In the genomic region with DNA sequence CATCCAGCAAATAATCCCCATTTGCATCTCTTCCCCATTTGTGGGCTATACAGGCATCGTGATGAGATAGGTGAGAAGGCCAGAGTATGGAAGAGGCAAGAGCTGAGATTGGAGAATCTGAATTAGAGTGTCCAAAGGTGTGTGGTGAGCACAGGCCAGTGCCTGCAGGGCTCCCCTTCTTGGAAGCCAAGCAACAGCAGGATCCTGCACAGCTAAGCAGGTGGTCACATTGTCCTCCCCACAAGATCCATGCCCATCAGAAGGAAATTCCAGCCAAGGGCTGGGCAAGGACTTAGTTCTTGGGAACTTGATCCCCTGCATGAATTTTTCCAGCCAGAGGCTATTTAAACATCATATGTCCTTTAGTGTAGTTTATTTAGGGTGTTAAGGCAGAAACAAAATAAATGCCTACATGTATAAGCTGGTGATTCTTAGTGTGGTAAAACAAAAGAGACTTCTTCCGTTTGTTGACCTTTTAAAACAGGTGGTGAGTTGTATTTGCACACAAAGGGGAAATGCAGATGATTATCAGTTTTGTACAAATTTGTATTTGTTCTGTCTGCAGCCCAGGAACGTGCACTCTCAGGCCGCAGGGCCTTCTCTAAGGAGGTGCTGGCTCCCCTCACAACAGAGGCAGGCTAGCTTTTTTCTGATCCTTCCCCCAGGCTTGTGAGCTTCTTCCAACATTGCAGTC, we compare ENCODE assay signal across 14 cellular contexts.
DNase-seq lines count a peak whose midpoint lies in the region; ATAC-seq and TF ChIP-seq lines count a peak whose summit lies in the region.
"Had no signal": no experiment of that assay in that cellular context is flagged by ENCODE, and none has a peak within 500 bp of the region (broad histone marks: within the 10 kb centered on the region; RNA-seq: fewer than 3 reads in every experiment).

No MANE protein-coding gene starts in this region.

- intact Hi-C loops in body of pancreas (cut with DNase I): no loop called here
- intact Hi-C loops in gastrocnemius medialis (cut with DNase I; ENCODE audit: low total_unique reads): no loop called here
- intact Hi-C loops in colonic mucosa (cut with DNase I): no loop called here

- H3K9me3 ChIP-seq in KOPT-K1 (ENCODE audit: insufficient read depth, low read length, poor library complexity, severe bottlenecking) (no peaks in the 10 kb centered on the region), body of pancreas (no peaks in the 10 kb centered on the region), gastrocnemius medialis (no peaks in the 10 kb centered on the region), colonic mucosa (no peaks in the 10 kb centered on the region)
- H3K9me3 ChIP-seq: adrenal gland had no signal

- ATAC-seq in body of pancreas: peak; percentile 39
- peak in 1 of 2 donors; percentile 32 for ATAC-seq in gastrocnemius medialis

- DNase-seq in activated naive CD4-positive, alpha-beta T cell (lab: John Stamatoyannopoulos, UW): no peak
- peak in 3 of 4 donors; percentile 28 to 66 (median 53) for DNase-seq in body of pancreas
- DNase-seq in gastrocnemius medialis: no peak
- DNase-seq in mesothelial cell of epicardium (ENCODE audit: low spot score in 2 of 2, unreplicated experiment in 2 of 2): no peak
- DNase-seq in erythroblast (lab: John Stamatoyannopoulos, UW): no peak
- no peak for DNase-seq in colonic mucosa
- DNase-seq: activated CD8-positive, alpha-beta memory T cell treated with anti-CD3 and anti-CD28 coated beads, Interleukin-2, amount 50 U/mL, for 48 hours; adrenal gland; kidney glomerular epithelial cell; NCI-H2171; nephron progenitor cell; stimulated activated CD4-positive, alpha-beta T cell treated with anti-CD3 and anti-CD28 coated beads, Interleukin-4, amount 100 ng/mL, for 24 hours had no signal

- H3K27me3 ChIP-seq in body of pancreas: no peaks in the 10 kb centered on the region
- H3K27me3 ChIP-seq in gastrocnemius medialis: no peaks in the 10 kb centered on the region
- H3K27me3 ChIP-seq in colonic mucosa: no peaks in the 10 kb centered on the region
- H3K27me3 ChIP-seq: adrenal gland had no signal

- H3K4me3 ChIP-seq in body of pancreas (no peak overlapping the region), gastrocnemius medialis (no peak overlapping the region), colonic mucosa (no peak overlapping the region)
- H3K4me3 ChIP-seq: adrenal gland had no signal

- H3K36me3 Mint-ChIP-seq in activated naive CD4-positive, alpha-beta T cell treated with anti-CD3 and anti-CD28 coated beads, Interleukin-2, amount 50 U/mL, for 24 hours: peaks cover 1% of the 10 kb centered on the region
- H3K36me3 Mint-ChIP-seq in mesothelial cell of epicardium: no peaks in the 10 kb centered on the region

- peak overlapping the region; percentile 2 for H3K4me3 Mint-ChIP-seq in activated naive CD4-positive, alpha-beta T cell treated with anti-CD3 and anti-CD28 coated beads, Interleukin-2, amount 50 U/mL, for 24 hours
- no peak overlapping the region for H3K4me3 Mint-ChIP-seq in mesothelial cell of epicardium
- H3K4me3 Mint-ChIP-seq: nephron progenitor cell had no signal

- 14 to 23% methylated on average over 4 of the region's 4 CpGs for WGBS in body of pancreas, 2 donors

- H3K4me1 ChIP-seq in body of pancreas (peaks cover 65% of the 10 kb centered on the region), gastrocnemius medialis (peaks cover 43 to 58% of the 10 kb centered on the region in 2 donors), colonic mucosa (no peaks in the 10 kb centered on the region)

- peak overlapping the region; percentile 15 for H3K27ac Mint-ChIP-seq in activated naive CD4-positive, alpha-beta T cell treated with anti-CD3 and anti-CD28 coated beads, Interleukin-2, amount 50 U/mL, for 24 hours
- H3K27ac Mint-ChIP-seq in mesothelial cell of epicardium: no peak overlapping the region
- H3K27ac Mint-ChIP-seq: nephron progenitor cell had no signal

- in situ Hi-C loops in gastrocnemius medialis (cut with MboI; ENCODE audit: low sequenced_read_pairs in 4 of 4): no loop called here

- TF ChIP-seq CTCF in body of pancreas (IDR thresholded peaks at IDR 0.05): no peak
- no peak for TF ChIP-seq CTCF in gastrocnemius medialis (IDR thresholded peaks at IDR 0.05 in 4 of 5, conservative IDR thresholded peaks at IDR 0.05 in 1 of 5)
- no peak for TF ChIP-seq CTCF in mesothelial cell of epicardium (IDR thresholded peaks at IDR 0.05; ENCODE audit: unreplicated experiment)
- no peak for TF ChIP-seq CTCF in colonic mucosa (IDR thresholded peaks at IDR 0.05)

- H3K27ac ChIP-seq in KOPT-K1 (ENCODE audit: low read depth, low read length, poor library complexity, severe bottlenecking) (peak overlapping the region; percentile 28), body of pancreas (peak overlapping the region; percentile 38 to 59 (median 44)), gastrocnemius medialis (peak overlapping the region in 3 of 4 donors; percentile 9 to 53 (median 24)), colonic mucosa (no peak overlapping the region)
- H3K27ac ChIP-seq: adrenal gland had no signal

- H3K9ac ChIP-seq in colonic mucosa (ENCODE audit: low read depth in 2 of 2, low read length in 2 of 2): no peak overlapping the region

- no peaks in the 10 kb centered on the region for H3K9me3 Mint-ChIP-seq in activated naive CD4-positive, alpha-beta T cell treated with anti-CD3 and anti-CD28 coated beads, Interleukin-2, amount 50 U/mL, for 24 hours
- no peaks in the 10 kb centered on the region for H3K9me3 Mint-ChIP-seq in mesothelial cell of epicardium
- H3K9me3 Mint-ChIP-seq: nephron progenitor cell had no signal

- H3K36me3 ChIP-seq in KOPT-K1 (ENCODE audit: insufficient read depth, low read length) (no peaks in the 10 kb centered on the region), body of pancreas (replicated peaks in 1 of 2; ENCODE audit: insufficient read depth in 1 of 2, low read depth in 2 of 2) (no peaks in the 10 kb centered on the region), gastrocnemius medialis (no peaks in the 10 kb centered on the region), colonic mucosa (no peaks in the 10 kb centered on the region)
- H3K36me3 ChIP-seq: adrenal gland had no signal

- TF ChIP-seq POLR2A in body of pancreas (IDR thresholded peaks at IDR 0.05) (no peak), gastrocnemius medialis (IDR thresholded peaks at IDR 0.05) (no peak), erythroblast (IDR thresholded peaks at IDR 0.05; ENCODE audit: low read length) (no peak)

- peaks cover 93% of the 10 kb centered on the region for H3K4me1 Mint-ChIP-seq in activated naive CD4-positive, alpha-beta T cell treated with anti-CD3 and anti-CD28 coated beads, Interleukin-2, amount 50 U/mL, for 24 hours
- no peaks in the 10 kb centered on the region for H3K4me1 Mint-ChIP-seq in mesothelial cell of epicardium
- H3K4me1 Mint-ChIP-seq: nephron progenitor cell had no signal

- H3K27me3 Mint-ChIP-seq in activated naive CD4-positive, alpha-beta T cell treated with anti-CD3 and anti-CD28 coated beads, Interleukin-2, amount 50 U/mL, for 24 hours: no peaks in the 10 kb centered on the region
- peaks cover 4% of the 10 kb centered on the region for H3K27me3 Mint-ChIP-seq in mesothelial cell of epicardium (ENCODE audit: low read depth)

Comparison
In these comparisons a context has a peak if more than half of its experiments do, and no peak if none do; other contexts are left out.
1. DNase-seq: peak in body of pancreas (3 of 4); none in activated naive CD4-positive, alpha-beta T cell (0 of 4), gastrocnemius medialis (0 of 2), mesothelial cell of epicardium (0 of 2), erythroblast (0 of 2) and colonic mucosa (single experiment).